ENCODE assay signal across 8 cellular contexts in genomic region chr2:233385489-233386044, GRCh38. TPM values are rescaled to one million over a fixed set of nuclear protein-coding genes. Genes with fewer than 3 reads are reported as not detected.
DNase-seq lines count a peak whose midpoint lies in the region; ATAC-seq and TF ChIP-seq lines count a peak whose summit lies in the region.

No MANE protein-coding gene starts in this region.

- no peak overlapping the region for H3K4me3 ChIP-seq in left ventricle myocardium inferior

- no peaks in the 10 kb centered on the region for H3K27me3 ChIP-seq in left ventricle myocardium inferior (ENCODE audit: low read depth)

- intact Hi-C loops in left ventricle myocardium inferior (cut with micrococcal nuclease), result no loop called here
- intact Hi-C loops in Right ventricle myocardium superior (cut with DNase I), result no loop called here

- H3K36me3 ChIP-seq in left ventricle myocardium inferior, result peaks cover 4% of the 10 kb centered on the region

- no peak for DNase-seq in left ventricle myocardium inferior
- DNase-seq in Right ventricle myocardium superior, result no peak
- peak; percentile 50 for DNase-seq in activated CD8-positive, alpha-beta memory T cell treated with anti-CD3 and anti-CD28 coated beads, Interleukin-2, amount 50 U/mL, for 4 hours
- no peak for DNase-seq in osteocyte (ENCODE audit: extremely low spot score, unreplicated experiment)
- no peak for DNase-seq in glomerular visceral epithelial cell (ENCODE audit: extremely low spot score)
- no peak for DNase-seq in NCI-H1092 (lab: John Stamatoyannopoulos, UW)
- DNase-seq in HEK293T (ENCODE audit: extremely low spot score), result no peak

- ATAC-seq in Right ventricle myocardium superior (ENCODE audit: poor library complexity), result no peak
- peak; percentile 55 for ATAC-seq in HG03064 (IDR thresholded peaks at IDR 0.05; ENCODE audit: low read depth, unreplicated experiment)

- peaks cover 10% of the 10 kb centered on the region for H3K36me3 Mint-ChIP-seq in osteocyte (ENCODE audit: unreplicated experiment)

- TF ChIP-seq CTCF in left ventricle myocardium inferior (IDR thresholded peaks at IDR 0.05; ENCODE audit: borderline replicate concordance) (no peak), osteocyte (IDR thresholded peaks at IDR 0.05) (no peak)

- POLR2A ChIA-PET in HEK293T (lab: Yijun Ruan, JAX), result no interaction called here

- CTCF ChIA-PET in HEK293T (lab: Yijun Ruan, JAX), result no interaction called here

- H3K4me3 Mint-ChIP-seq in osteocyte (ENCODE audit: unreplicated experiment), result no peak overlapping the region

- no peaks in the 10 kb centered on the region for H3K9me3 ChIP-seq in left ventricle myocardium inferior (replicated peaks)

- peaks cover 56% of the 10 kb centered on the region for H3K4me1 ChIP-seq in left ventricle myocardium inferior

- peak overlapping the region; percentile 98 for H3K27ac Mint-ChIP-seq in osteocyte (ENCODE audit: unreplicated experiment)

- peak overlapping the region; percentile 90 for H3K27ac ChIP-seq in left ventricle myocardium inferior (replicated peaks)

- no peaks in the 10 kb centered on the region for H3K27me3 Mint-ChIP-seq in osteocyte (ENCODE audit: unreplicated experiment)

- peaks cover 66% of the 10 kb centered on the region for H3K4me1 Mint-ChIP-seq in osteocyte (ENCODE audit: unreplicated experiment)

- no peaks in the 10 kb centered on the region for H3K9me3 Mint-ChIP-seq in osteocyte (ENCODE audit: unreplicated experiment)

TF ChIP-seq in HEK293T, 16 proteins besides CTCF, POLR2A, EP300 and RAD21:
- no peak for TF ChIP-seq BHLHE40 (IDR thresholded peaks at IDR 0.05; ENCODE audit: borderline replicate concordance)
- TF ChIP-seq SP1 (IDR thresholded peaks at IDR 0.05), result no peak
- TF ChIP-seq FOXM1 (IDR thresholded peaks at IDR 0.05; ENCODE audit: borderline replicate concordance), result no peak
- no peak for TF ChIP-seq ELF4 (IDR thresholded peaks at IDR 0.05)
- no peak for TF ChIP-seq SUZ12 (IDR thresholded peaks at IDR 0.05)
- no peak for TF ChIP-seq ZNF384 (IDR thresholded peaks at IDR 0.05)
- TF ChIP-seq NFRKB (IDR thresholded peaks at IDR 0.05), result no peak
- TF ChIP-seq FOXK2 (IDR thresholded peaks at IDR 0.05), result no peak
- no peak for TF ChIP-seq L3MBTL2 (conservative IDR thresholded peaks at IDR 0.05)
- TF ChIP-seq, protein P1, sequence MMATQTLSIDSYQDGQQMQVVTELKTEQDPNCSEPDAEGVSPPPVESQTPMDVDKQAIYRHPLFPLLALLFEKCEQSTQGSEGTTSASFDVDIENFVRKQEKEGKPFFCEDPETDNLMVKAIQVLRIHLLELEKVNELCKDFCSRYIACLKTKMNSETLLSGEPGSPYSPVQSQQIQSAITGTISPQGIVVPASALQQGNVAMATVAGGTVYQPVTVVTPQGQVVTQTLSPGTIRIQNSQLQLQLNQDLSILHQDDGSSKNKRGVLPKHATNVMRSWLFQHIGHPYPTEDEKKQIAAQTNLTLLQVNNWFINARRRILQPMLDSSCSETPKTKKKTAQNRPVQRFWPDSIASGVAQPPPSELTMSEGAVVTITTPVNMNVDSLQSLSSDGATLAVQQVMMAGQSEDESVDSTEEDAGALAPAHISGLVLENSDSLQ (IDR thresholded peaks at IDR 0.05), result no peak
- TF ChIP-seq CTBP1 (IDR thresholded peaks at IDR 0.05; ENCODE audit: borderline replicate concordance), result no peak
- no peak for TF ChIP-seq ARNT (IDR thresholded peaks at IDR 0.05)
- no peak for TF ChIP-seq LEF1 (IDR thresholded peaks at IDR 0.05; ENCODE audit: borderline replicate concordance)
- TF ChIP-seq TARDBP (IDR thresholded peaks at IDR 0.05), result no peak
- TF ChIP-seq HDGF (IDR thresholded peaks at IDR 0.05; ENCODE audit: borderline replicate concordance), result no peak
- no peak for TF ChIP-seq FOXA1 (IDR thresholded peaks at IDR 0.05)

RNA-seq across cellular contexts. Expression of gene DGKD, which starts 31.3 kb away (rescaled TPM):
- 41.7 TPM for total RNA-seq in left ventricle myocardium inferior
- total RNA-seq in Right ventricle myocardium superior, result 27.2 TPM
- 65.4 and 70.5 TPM in 2 replicates for total RNA-seq in osteocyte
